Comparison of ENCODE assay signal across 12 cellular contexts in the genomic region with DNA sequence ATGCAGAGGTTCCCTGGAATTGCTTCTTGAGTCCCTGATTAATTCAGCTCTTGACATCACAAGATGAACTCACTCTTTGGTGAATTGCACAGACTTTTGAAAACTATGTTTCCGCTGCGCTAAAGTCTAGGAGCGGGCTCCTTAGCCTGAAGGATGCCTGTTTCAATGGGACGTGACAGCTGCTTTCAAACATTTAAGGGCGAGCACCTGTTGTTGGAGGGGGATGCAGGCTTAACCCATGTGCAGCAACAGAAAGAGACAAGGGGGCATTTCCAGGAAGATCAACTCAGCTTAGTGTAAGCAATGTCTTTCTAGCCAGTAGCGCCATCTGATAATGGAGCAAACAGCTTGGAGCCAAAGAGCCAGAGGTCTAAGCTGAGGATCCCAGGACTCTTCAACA.
"Had no signal": no experiment of that assay in that cellular context is flagged by ENCODE, and none has a peak within 500 bp of the region (broad histone marks: within the 10 kb centered on the region; RNA-seq: fewer than 3 reads in every experiment).

No MANE protein-coding gene starts in this region.

- H3K27ac Mint-ChIP-seq: activated B cell treated with CpG ODN at 0.5 μM for 24 hours had no signal

- DNase-seq: activated B cell treated with CpG ODN at 0.5 μM for 24 hours; activated T-cell treated with anti-CD3 and anti-CD28 coated beads, Interleukin-2, amount 50 U/mL, for 1 hour; aorta; foreskin melanocyte; left lung; mesenchymal stem cell; T-helper 2 cell; transverse colon had no signal

- H3K36me3 ChIP-seq: left lung, ovary, transverse colon had no signal

- H3K27me3 ChIP-seq: left lung, ovary, transverse colon had no signal

- H3K4me3 ChIP-seq: left lung, ovary, skin epidermis, transverse colon had no signal

- H3K9me3 ChIP-seq: left lung, ovary, transverse colon had no signal

- H3K9me3 Mint-ChIP-seq: activated B cell treated with CpG ODN at 0.5 μM for 24 hours; activated naive CD4-positive, alpha-beta T cell treated with anti-CD3 and anti-CD28 coated beads, Interleukin-2, amount 50 U/mL, for 72 hours; neural crest cell had no signal

- H3K4me3 Mint-ChIP-seq: activated B cell treated with CpG ODN at 0.5 μM for 24 hours, neural crest cell had no signal

- H3K27me3 Mint-ChIP-seq: activated B cell treated with CpG ODN at 0.5 μM for 24 hours had no signal

- H3K4me1 Mint-ChIP-seq: neural crest cell had no signal
